Comparison of ENCODE assay signal across 9 cellular contexts in genomic region chr13:29472317-29472961, GRCh38.
A peak's percentile ranks its signal among the peaks of the same experiment; 100 is the strongest.
DNase-seq lines count a peak whose midpoint lies in the region; ATAC-seq and TF ChIP-seq lines count a peak whose summit lies in the region.
"Had no signal": no experiment of that assay in that cellular context is flagged by ENCODE, and none has a peak within 500 bp of the region (broad histone marks: within the 10 kb centered on the region; RNA-seq: fewer than 3 reads in every experiment).

No MANE protein-coding gene starts in this region.

- H3K36me3 Mint-ChIP-seq in brain = no peaks in the 10 kb centered on the region
- H3K36me3 Mint-ChIP-seq in stimulated activated naive B cell treated with anti-CD40 and anti-IgM and Interleukin-4, amounts not matched to agents 10 μg/mL and 1 μg/mL and 100 μg/mL, for 72 hours = no peaks in the 10 kb centered on the region

- H3K27ac ChIP-seq in SU-DHL-6 (ENCODE audit: low read depth, low read length) = no peak overlapping the region

- peak; percentile 16 for DNase-seq in NCI-H1092 treated with DMSO at 0.1 percent for 48 hours (lab: John Stamatoyannopoulos, UW)
- no peak for DNase-seq in NCI-H1092 (lab: John Stamatoyannopoulos, UW)
- DNase-seq in HuH-7 (ENCODE audit: low spot score) = peak; percentile 61
- peak; percentile 72 for DNase-seq in left kidney (ENCODE audit: low read depth, low spot score)
- peak; percentile 28 for DNase-seq in stimulated activated naive B cell treated with anti-CD40 and anti-IgM and Interleukin-4, amounts not matched to agents 10 μg/mL and 1 μg/mL and 100 μg/mL, for 72 hours

- no peaks in the 10 kb centered on the region for H3K4me1 Mint-ChIP-seq in brain
- peaks cover 6% of the 10 kb centered on the region in 2 donors for H3K4me1 Mint-ChIP-seq in stimulated activated naive B cell treated with anti-CD40 and anti-IgM and Interleukin-4, amounts not matched to agents 10 μg/mL and 1 μg/mL and 100 μg/mL, for 72 hours

- H3K9me3 Mint-ChIP-seq in brain = no peaks in the 10 kb centered on the region
- H3K9me3 Mint-ChIP-seq in stimulated activated naive B cell treated with anti-CD40 and anti-IgM and Interleukin-4, amounts not matched to agents 10 μg/mL and 1 μg/mL and 100 μg/mL, for 72 hours = no peaks in the 10 kb centered on the region
- H3K9me3 Mint-ChIP-seq: dendritic cell treated with granulocyte-macrophage colony-stimulating factor and Interleukin-4, amounts not matched to agents 40 ng/mL and 50 ng/mL, for 4 days had no signal

- H3K27ac Mint-ChIP-seq in brain = no peak overlapping the region
- no peak overlapping the region for H3K27ac Mint-ChIP-seq in stimulated activated naive B cell treated with anti-CD40 and anti-IgM and Interleukin-4, amounts not matched to agents 10 μg/mL and 1 μg/mL and 100 μg/mL, for 72 hours
- H3K27ac Mint-ChIP-seq: dendritic cell treated with granulocyte-macrophage colony-stimulating factor and Interleukin-4, amounts not matched to agents 40 ng/mL and 50 ng/mL, for 4 days had no signal

- H3K9ac ChIP-seq in SU-DHL-6 (ENCODE audit: low read length) = no peak overlapping the region

- no peaks in the 10 kb centered on the region for H3K27me3 Mint-ChIP-seq in brain
- H3K27me3 Mint-ChIP-seq in stimulated activated naive B cell treated with anti-CD40 and anti-IgM and Interleukin-4, amounts not matched to agents 10 μg/mL and 1 μg/mL and 100 μg/mL, for 72 hours = peaks cover 0 to 8% of the 10 kb centered on the region in 2 donors

- H3K4me3 Mint-ChIP-seq in brain = no peak overlapping the region
- no peak overlapping the region for H3K4me3 Mint-ChIP-seq in stimulated activated naive B cell treated with anti-CD40 and anti-IgM and Interleukin-4, amounts not matched to agents 10 μg/mL and 1 μg/mL and 100 μg/mL, for 72 hours
- H3K4me3 Mint-ChIP-seq: dendritic cell treated with granulocyte-macrophage colony-stimulating factor and Interleukin-4, amounts not matched to agents 40 ng/mL and 50 ng/mL, for 4 days had no signal

- H3K4me2 ChIP-seq in SU-DHL-6 (ENCODE audit: low read depth, low read length, poor library complexity, severe bottlenecking) = no peak overlapping the region

- H3K79me2 ChIP-seq in SU-DHL-6 (ENCODE audit: insufficient read depth, low read length) = no peaks in the 10 kb centered on the region

- TF ChIP-seq CTCF in SU-DHL-6 (IDR thresholded peaks at IDR 0.05; ENCODE audit: insufficient read depth, low read length, poor library complexity, severe bottlenecking) = peak; percentile 97
- peak; percentile 79 to 86 for TF ChIP-seq CTCF in brain (conservative IDR thresholded peaks at IDR 0.05)

- no peaks in the 10 kb centered on the region for H3K36me3 ChIP-seq in SU-DHL-6 (ENCODE audit: low read length)

- H3K27me3 ChIP-seq in SU-DHL-6 (ENCODE audit: low read length) = no peaks in the 10 kb centered on the region

- no peak overlapping the region for H2AFZ ChIP-seq in SU-DHL-6 (ENCODE audit: low read depth, low read length, severe bottlenecking)

- H3K4me3 ChIP-seq in SU-DHL-6 (ENCODE audit: insufficient read depth, low read length, poor library complexity, severe bottlenecking) = no peak overlapping the region

- no peaks in the 10 kb centered on the region for H3K9me3 ChIP-seq in SU-DHL-6 (ENCODE audit: insufficient read depth, low read length)

- peak; percentile 51 to 80 for ATAC-seq in stimulated activated naive B cell treated with anti-CD40 and anti-IgM and Interleukin-4, amounts not matched to agents 10 μg/mL and 1 μg/mL and 100 μg/mL, for 72 hours (replicated peaks)
- ATAC-seq in HG02623 (IDR thresholded peaks at IDR 0.05; ENCODE audit: unreplicated experiment) = no peak

- H3K9me2 ChIP-seq in SU-DHL-6 (replicated peaks; ENCODE audit: insufficient read depth, low read length) = no peaks in the 10 kb centered on the region

- no peaks in the 10 kb centered on the region for H4K20me1 ChIP-seq in SU-DHL-6 (ENCODE audit: low read depth, low read length)

- no peaks in the 10 kb centered on the region for H3F3A ChIP-seq in SU-DHL-6 (ENCODE audit: insufficient read depth)
